10 cellular contexts compared by ENCODE assay signal in genomic region chr15:90610220-90610619, GRCh38.
DNase-seq lines count a peak whose midpoint lies in the region; ATAC-seq and TF ChIP-seq lines count a peak whose summit lies in the region.
"Had no signal": no experiment of that assay in that cellular context is flagged by ENCODE, and none has a peak within 500 bp of the region (broad histone marks: within the 10 kb centered on the region; RNA-seq: fewer than 3 reads in every experiment).

No MANE protein-coding gene starts in this region.

- no peak for TF ChIP-seq POLR2A in vagina (IDR thresholded peaks at IDR 0.05)

- no peak overlapping the region for H3K4me3 ChIP-seq in left ventricle myocardium inferior
- H3K4me3 ChIP-seq in coronary artery, result no peak overlapping the region
- H3K4me3 ChIP-seq in muscle layer of colon (ENCODE audit: low read depth in 1 of 2, low read length in 2 of 2), result no peak overlapping the region
- H3K4me3 ChIP-seq in vagina, result no peak overlapping the region
- H3K4me3 ChIP-seq in WERI-Rb-1 (ENCODE audit: low read depth, low read length), result no peak overlapping the region

- H3K27me3 ChIP-seq in left ventricle myocardium inferior (ENCODE audit: low read depth) (no peaks in the 10 kb centered on the region), muscle layer of colon (ENCODE audit: control insufficient read depth in 1 of 2, insufficient read depth in 2 of 2, low read length in 2 of 2) (no peaks in the 10 kb centered on the region), vagina (no peaks in the 10 kb centered on the region), WERI-Rb-1 (ENCODE audit: insufficient read depth, low read depth, severe bottlenecking) (no peaks in the 10 kb centered on the region)

- no peak for TF ChIP-seq CTCF in left ventricle myocardium inferior (IDR thresholded peaks at IDR 0.05; ENCODE audit: borderline replicate concordance)
- no peak for TF ChIP-seq CTCF in coronary artery (IDR thresholded peaks at IDR 0.05)
- TF ChIP-seq CTCF in vagina (IDR thresholded peaks at IDR 0.05), result no peak
- TF ChIP-seq CTCF in WERI-Rb-1 (IDR thresholded peaks at IDR 0.05; ENCODE audit: low read depth, low read length), result no peak

- ATAC-seq in left ventricle myocardium superior, result no peak

- no peaks in the 10 kb centered on the region for H3K9me3 ChIP-seq in left ventricle myocardium inferior (replicated peaks)
- H3K9me3 ChIP-seq in muscle layer of colon (ENCODE audit: low read length), result no peaks in the 10 kb centered on the region
- H3K9me3 ChIP-seq in vagina, result no peaks in the 10 kb centered on the region
- H3K9me3 ChIP-seq in WERI-Rb-1 (ENCODE audit: severe bottlenecking), result no peaks in the 10 kb centered on the region

- H3K36me3 ChIP-seq in left ventricle myocardium inferior, result peaks cover 41% of the 10 kb centered on the region
- peaks cover 27% of the 10 kb centered on the region for H3K36me3 ChIP-seq in muscle layer of colon (ENCODE audit: insufficient read depth, low read length)
- peaks cover 0 to 24% of the 10 kb centered on the region in 2 donors for H3K36me3 ChIP-seq in vagina
- no peaks in the 10 kb centered on the region; the same call in none of the 2 replicates for H3K36me3 ChIP-seq in WERI-Rb-1

- no peak overlapping the region for H3K9ac ChIP-seq in muscle layer of colon (ENCODE audit: low read length)

- DNase-seq in left ventricle myocardium inferior (no peak), left ventricle myocardium superior (no peak), coronary artery (ENCODE audit: low spot score) (no peak), vagina (ENCODE audit: extremely low spot score in 2 of 2) (no peak), NCI-H524 treated with DMSO at 0.1 percent for 48 hours (lab: John Stamatoyannopoulos, UW) (no peak), WERI-Rb-1 (no peak)
- no peak for DNase-seq in activated CD4-positive, CD25-positive, alpha-beta regulatory T cell (lab: John Stamatoyannopoulos, UW)
- DNase-seq: activated T-cell treated with anti-CD3 and anti-CD28 coated beads, Interleukin-2, amount 50 U/mL, for 24 hours had no signal

- peaks cover 49% of the 10 kb centered on the region for H3K4me1 ChIP-seq in left ventricle myocardium inferior
- peaks cover 32% of the 10 kb centered on the region for H3K4me1 ChIP-seq in muscle layer of colon (ENCODE audit: insufficient read depth, low read length)
- no peaks in the 10 kb centered on the region for H3K4me1 ChIP-seq in vagina

- H3K27ac ChIP-seq in left ventricle myocardium inferior (replicated peaks) (peak overlapping the region; percentile 72), coronary artery (peak overlapping the region; percentile 80 to 84), muscle layer of colon (ENCODE audit: low read depth, low read length) (peak overlapping the region; percentile 79), vagina (peak overlapping the region; percentile 34), WERI-Rb-1 (no peak overlapping the region)
- H3K27ac ChIP-seq: VCaP had no signal

- intact Hi-C loops in left ventricle myocardium inferior (cut with micrococcal nuclease), result no loop called here
- intact Hi-C loops in left ventricle myocardium superior (cut with micrococcal nuclease), result no loop called here
- intact Hi-C loops in vagina (cut with DNase I), result no loop called here
